16 cellular contexts compared by ENCODE assay signal in the genomic region with DNA sequence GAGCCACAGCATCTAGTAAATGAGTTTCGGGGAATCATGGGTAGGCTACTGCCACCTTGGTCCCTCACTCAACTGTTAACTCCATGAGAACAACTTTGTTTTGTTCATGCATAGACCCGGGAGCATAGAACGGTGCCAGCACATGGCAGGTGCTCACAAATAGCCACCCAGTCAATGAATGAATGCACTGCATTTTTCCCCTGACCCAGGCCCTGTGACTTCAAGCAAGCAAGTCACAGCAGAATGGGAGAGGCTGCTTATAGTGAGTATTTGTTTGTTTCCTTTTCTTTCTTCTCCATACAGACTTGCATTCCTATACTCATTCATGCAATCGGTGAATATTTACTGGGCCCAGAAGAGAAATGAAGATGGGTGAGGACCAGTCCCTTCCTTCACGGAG.
A peak's percentile ranks its signal among the peaks of the same experiment; 100 is the strongest.
DNase-seq lines count a peak whose midpoint lies in the region; ATAC-seq and TF ChIP-seq lines count a peak whose summit lies in the region.
"Had no signal": no experiment of that assay in that cellular context is flagged by ENCODE, and none has a peak within 500 bp of the region (broad histone marks: within the 10 kb centered on the region; RNA-seq: fewer than 3 reads in every experiment).

No MANE protein-coding gene starts in this region.

- H3K4me1 Mint-ChIP-seq in activated T-helper 17 cell treated with anti-CD3 and anti-CD28 coated beads, Interleukin-2, amount 50 U/mL, for 72 hours = peaks cover 8% of the 10 kb centered on the region
- H3K4me1 Mint-ChIP-seq in immature natural killer cell = peaks cover 41 to 56% of the 10 kb centered on the region in 2 donors
- peaks cover 59% of the 10 kb centered on the region for H3K4me1 Mint-ChIP-seq in stimulated activated effector memory CD8-positive, alpha-beta T cell treated with anti-CD3 and anti-CD28 coated beads, Interleukin-12 subunit alpha, Interleukin-12 subunit beta, amount 100 ng/mL, for 72 hours

- no peak for TF ChIP-seq CTCF in vagina (IDR thresholded peaks at IDR 0.05)

- H3K27ac ChIP-seq in Karpas-422 (ENCODE audit: low read length) (peak overlapping the region; percentile 99), vagina (no peak overlapping the region)
- H3K27ac ChIP-seq: thoracic aorta had no signal

- no peak for ATAC-seq in activated T-helper 17 cell treated with anti-CD3 and anti-CD28 coated beads, Interleukin-2, amount 50 U/mL, for 72 hours (replicated peaks)
- ATAC-seq in stimulated activated effector memory CD8-positive, alpha-beta T cell treated with anti-CD3 and anti-CD28 coated beads, Interleukin-12 subunit alpha, Interleukin-12 subunit beta, amount 100 ng/mL, for 72 hours = no peak

- no peaks in the 10 kb centered on the region for H3K36me3 ChIP-seq in Karpas-422 (ENCODE audit: insufficient read depth, low read length)
- H3K36me3 ChIP-seq in vagina = no peaks in the 10 kb centered on the region
- H3K36me3 ChIP-seq: thoracic aorta had no signal

- no peaks in the 10 kb centered on the region for H3K36me3 Mint-ChIP-seq in activated T-helper 17 cell treated with anti-CD3 and anti-CD28 coated beads, Interleukin-2, amount 50 U/mL, for 72 hours (ENCODE audit: low read depth)
- H3K36me3 Mint-ChIP-seq in immature natural killer cell = no peaks in the 10 kb centered on the region
- peaks cover 6% of the 10 kb centered on the region for H3K36me3 Mint-ChIP-seq in stimulated activated effector memory CD8-positive, alpha-beta T cell treated with anti-CD3 and anti-CD28 coated beads, Interleukin-12 subunit alpha, Interleukin-12 subunit beta, amount 100 ng/mL, for 72 hours
- H3K36me3 Mint-ChIP-seq: activated naive CD4-positive, alpha-beta T cell treated with anti-CD3 and anti-CD28 coated beads, Interleukin-2, amount 10 ng/mL, durations not matched to agents 7 days and 5 days had no signal

- no peak overlapping the region for H2AFZ ChIP-seq in Karpas-422 (ENCODE audit: low read length)

- no peaks in the 10 kb centered on the region for H4K20me1 ChIP-seq in Karpas-422 (ENCODE audit: insufficient read depth, low read depth, low read length)

- DNase-seq in Karpas-422 = no peak
- no peak for DNase-seq in immature natural killer cell
- no peak for DNase-seq in stimulated activated effector memory CD8-positive, alpha-beta T cell treated with anti-CD3 and anti-CD28 coated beads, Interleukin-12 subunit alpha, Interleukin-12 subunit beta, amount 100 ng/mL, for 72 hours (ENCODE audit: low spot score in 2 of 2)
- no peak for DNase-seq in activated T-cell treated with anti-CD3 and anti-CD28 coated beads, Interleukin-2, amount 50 U/mL, for 48 hours
- no peak for DNase-seq in T-helper 9 cell
- no peak for DNase-seq in vagina (ENCODE audit: extremely low spot score in 2 of 2)
- DNase-seq: activated CD4-positive, alpha-beta T cell treated with anti-CD3 and anti-CD28 coated beads, Interleukin-2, amount 50 U/mL, for 4 hours; activated naive CD4-positive, alpha-beta T cell treated with anti-CD3 and anti-CD28 coated beads, Interleukin-2, amount 10 ng/mL, durations not matched to agents 7 days and 5 days; activated T-cell treated with anti-CD3 and anti-CD28 coated beads, Interleukin-2, amount 50 U/mL, for 1 hour; COR-L47; NCI-H187 treated with DMSO at 0.1 percent for 48 hours; NCI-H446; Right ventricle myocardium superior had no signal

- no peaks in the 10 kb centered on the region for H3K9me2 ChIP-seq in Karpas-422 (replicated peaks; ENCODE audit: insufficient read depth, low read length)

- no peaks in the 10 kb centered on the region for H3K9me3 Mint-ChIP-seq in activated T-helper 17 cell treated with anti-CD3 and anti-CD28 coated beads, Interleukin-2, amount 50 U/mL, for 72 hours
- H3K9me3 Mint-ChIP-seq in immature natural killer cell = no peaks in the 10 kb centered on the region
- H3K9me3 Mint-ChIP-seq in stimulated activated effector memory CD8-positive, alpha-beta T cell treated with anti-CD3 and anti-CD28 coated beads, Interleukin-12 subunit alpha, Interleukin-12 subunit beta, amount 100 ng/mL, for 72 hours = no peaks in the 10 kb centered on the region
- H3K9me3 Mint-ChIP-seq: activated naive CD4-positive, alpha-beta T cell treated with anti-CD3 and anti-CD28 coated beads, Interleukin-2, amount 10 ng/mL, durations not matched to agents 7 days and 5 days had no signal

- H3K9me3 ChIP-seq in Karpas-422 (ENCODE audit: low read length) = no peaks in the 10 kb centered on the region
- no peaks in the 10 kb centered on the region for H3K9me3 ChIP-seq in vagina
- H3K9me3 ChIP-seq: thoracic aorta had no signal

- peaks cover 52% of the 10 kb centered on the region for H3K79me2 ChIP-seq in Karpas-422 (ENCODE audit: low read length)

- no peak for TF ChIP-seq POLR2A in vagina (IDR thresholded peaks at IDR 0.05)

- intact Hi-C loops in vagina (cut with DNase I) = no loop called here

- H3K4me1 ChIP-seq in Karpas-422 (ENCODE audit: low read length) (peaks cover 100% of the 10 kb centered on the region), vagina (peaks cover 43% of the 10 kb centered on the region)

- H3K9ac ChIP-seq in Karpas-422 (ENCODE audit: low read length) = no peak overlapping the region

- peak overlapping the region; percentile 80 for H3K27ac Mint-ChIP-seq in activated T-helper 17 cell treated with anti-CD3 and anti-CD28 coated beads, Interleukin-2, amount 50 U/mL, for 72 hours
- H3K27ac Mint-ChIP-seq in immature natural killer cell = peak overlapping the region in 4 of 6 donors; percentile 15 to 53 (median 48)
- peak overlapping the region; percentile 96 for H3K27ac Mint-ChIP-seq in stimulated activated effector memory CD8-positive, alpha-beta T cell treated with anti-CD3 and anti-CD28 coated beads, Interleukin-12 subunit alpha, Interleukin-12 subunit beta, amount 100 ng/mL, for 72 hours
- H3K27ac Mint-ChIP-seq: activated naive CD4-positive, alpha-beta T cell treated with anti-CD3 and anti-CD28 coated beads, Interleukin-2, amount 10 ng/mL, durations not matched to agents 7 days and 5 days; B cell had no signal

- H3K27me3 Mint-ChIP-seq in activated T-helper 17 cell treated with anti-CD3 and anti-CD28 coated beads, Interleukin-2, amount 50 U/mL, for 72 hours = no peaks in the 10 kb centered on the region
- H3K27me3 Mint-ChIP-seq in immature natural killer cell (ENCODE audit: low read depth in 3 of 3) = peaks cover 3 to 13% (median 3%) of the 10 kb centered on the region in 3 donors
- H3K27me3 Mint-ChIP-seq: B cell had no signal

- no peak overlapping the region for H3K4me3 ChIP-seq in Karpas-422 (ENCODE audit: low read length)
- H3K4me3 ChIP-seq in vagina = no peak overlapping the region
- H3K4me3 ChIP-seq: thoracic aorta had no signal

- no peaks in the 10 kb centered on the region for H3K27me3 ChIP-seq in Karpas-422 (ENCODE audit: low read length)
- H3K27me3 ChIP-seq in vagina = no peaks in the 10 kb centered on the region

- H3K4me3 Mint-ChIP-seq in activated T-helper 17 cell treated with anti-CD3 and anti-CD28 coated beads, Interleukin-2, amount 50 U/mL, for 72 hours = no peak overlapping the region
- H3K4me3 Mint-ChIP-seq in immature natural killer cell = peak overlapping the region in 1 of 5 donors; percentile 49
- no peak overlapping the region for H3K4me3 Mint-ChIP-seq in stimulated activated effector memory CD8-positive, alpha-beta T cell treated with anti-CD3 and anti-CD28 coated beads, Interleukin-12 subunit alpha, Interleukin-12 subunit beta, amount 100 ng/mL, for 72 hours
- H3K4me3 Mint-ChIP-seq: activated naive CD4-positive, alpha-beta T cell treated with anti-CD3 and anti-CD28 coated beads, Interleukin-2, amount 10 ng/mL, durations not matched to agents 7 days and 5 days; B cell had no signal

- H3K4me2 ChIP-seq in Karpas-422 (ENCODE audit: low read depth, low read length, poor library complexity, severe bottlenecking) = no peak overlapping the region
